In the genomic region with DNA sequence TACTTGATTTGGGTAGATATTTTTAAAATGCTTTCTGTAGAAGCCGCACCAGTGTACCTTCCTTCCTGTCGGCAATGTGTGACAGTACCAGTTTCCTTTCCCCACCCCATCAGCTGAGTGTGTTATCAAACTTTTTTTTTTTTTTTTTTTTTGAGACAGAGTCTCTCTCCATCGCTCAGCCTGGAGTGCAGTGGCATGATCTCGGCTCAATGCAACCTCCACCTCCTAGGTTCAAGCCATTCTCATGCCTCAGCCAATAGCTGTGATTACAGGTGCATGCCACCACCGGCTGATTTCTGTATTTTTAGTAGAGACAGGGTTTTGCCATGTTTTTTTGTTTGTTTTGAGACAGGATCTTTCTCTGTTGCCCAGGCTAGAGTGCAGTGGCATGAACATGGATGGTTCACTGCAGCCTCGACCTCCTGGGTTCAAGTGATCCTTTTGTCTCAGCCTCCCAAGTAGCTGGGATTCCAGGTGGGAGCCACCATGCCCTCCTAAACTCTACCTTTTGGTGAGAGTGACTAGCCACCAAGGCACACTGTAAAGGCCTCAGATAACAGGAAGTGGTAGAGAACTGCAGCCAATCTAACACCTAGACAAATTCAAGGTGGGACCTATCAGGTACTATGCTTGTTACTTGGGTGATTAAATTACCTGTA, we compare ENCODE assay signal across 9 cellular contexts. TPM values are rescaled to one million over a fixed set of nuclear protein-coding genes. Genes with fewer than 3 reads are reported as not detected.
A peak's percentile ranks its signal among the peaks of the same experiment; 100 is the strongest.
DNase-seq lines count a peak whose midpoint lies in the region; ATAC-seq and TF ChIP-seq lines count a peak whose summit lies in the region.
"Had no signal": no experiment of that assay in that cellular context is flagged by ENCODE, and none has a peak within 500 bp of the region (broad histone marks: within the 10 kb centered on the region; RNA-seq: fewer than 3 reads in every experiment).

No MANE protein-coding gene starts in this region.

- H4K20me1 ChIP-seq in DOHH2 (ENCODE audit: control insufficient read depth, insufficient read depth, low read depth, low read length) (no peaks in the 10 kb centered on the region), hepatocyte (ENCODE audit: insufficient read depth, poor library complexity, severe bottlenecking) (no peaks in the 10 kb centered on the region)

- H3K4me1 Mint-ChIP-seq in activated CD8-positive, alpha-beta T cell treated with anti-CD3 and anti-CD28 coated beads for 36 hours (ENCODE audit: low read depth), result peaks cover 18% of the 10 kb centered on the region

- ATAC-seq in HG03045 (IDR thresholded peaks at IDR 0.05; ENCODE audit: unreplicated experiment), result peak; percentile 42
- peak; percentile 72 for ATAC-seq in activated CD8-positive, alpha-beta T cell treated with anti-CD3 and anti-CD28 coated beads for 36 hours
- ATAC-seq in GM18519 (IDR thresholded peaks at IDR 0.05; ENCODE audit: low FRiP score, unreplicated experiment), result no peak
- ATAC-seq in GM19395 (IDR thresholded peaks at IDR 0.05; ENCODE audit: unreplicated experiment), result no peak

- H3K9me3 ChIP-seq in DOHH2 (ENCODE audit: control insufficient read depth, insufficient read depth, low read length), result no peaks in the 10 kb centered on the region
- no peaks in the 10 kb centered on the region for H3K9me3 ChIP-seq in hepatocyte (ENCODE audit: low read depth)

- H3K36me3 Mint-ChIP-seq in activated CD8-positive, alpha-beta T cell treated with anti-CD3 and anti-CD28 coated beads for 36 hours (ENCODE audit: low read depth), result no peaks in the 10 kb centered on the region

- H3K27me3 ChIP-seq in DOHH2 (ENCODE audit: control insufficient read depth, low read length), result no peaks in the 10 kb centered on the region
- no peaks in the 10 kb centered on the region for H3K27me3 ChIP-seq in hepatocyte
- H3K27me3 ChIP-seq in dorsolateral prefrontal cortex, result no peaks in the 10 kb centered on the region

- no peaks in the 10 kb centered on the region for H3K27me3 Mint-ChIP-seq in activated CD8-positive, alpha-beta T cell treated with anti-CD3 and anti-CD28 coated beads for 36 hours

- H3K4me3 ChIP-seq in DOHH2 (ENCODE audit: low read length) (peak overlapping the region; percentile 68), hepatocyte (no peak overlapping the region), dorsolateral prefrontal cortex (no peak overlapping the region)

- H3K79me2 ChIP-seq in DOHH2 (ENCODE audit: control insufficient read depth, low read length) (no peaks in the 10 kb centered on the region), hepatocyte (no peaks in the 10 kb centered on the region)

- peak overlapping the region; percentile 51 for H3K4me3 Mint-ChIP-seq in activated CD8-positive, alpha-beta T cell treated with anti-CD3 and anti-CD28 coated beads for 36 hours

- H3F3A ChIP-seq in DOHH2 (ENCODE audit: control insufficient read depth, insufficient read depth), result peaks cover 19% of the 10 kb centered on the region

- 94% methylated on average over 6 of the region's 6 CpGs for WGBS in hepatocyte (ENCODE audit: low lambda C conversion rate, missing lambda C conversion rate)

- H3K4me2 ChIP-seq in DOHH2 (ENCODE audit: low read length) (peak overlapping the region; percentile 92), hepatocyte (no peak overlapping the region)

- peak; percentile 58 for DNase-seq in activated CD8-positive, alpha-beta T cell treated with anti-CD3 and anti-CD28 coated beads for 36 hours
- no peak for DNase-seq in hepatocyte (ENCODE audit: low spot score)
- DNase-seq in NCI-H2227 treated with DMSO at 0.1 percent for 48 hours (lab: John Stamatoyannopoulos, UW), result no peak
- no peak for DNase-seq in dorsolateral prefrontal cortex
- DNase-seq: mesendoderm had no signal

- no peak for TF ChIP-seq CTCF in DOHH2 (IDR thresholded peaks at IDR 0.05; ENCODE audit: low read depth, low read length, poor library complexity, severe bottlenecking)
- no peak for TF ChIP-seq CTCF in activated CD8-positive, alpha-beta T cell treated with anti-CD3 and anti-CD28 coated beads for 36 hours (IDR thresholded peaks at IDR 0.05)
- TF ChIP-seq CTCF in hepatocyte (IDR thresholded peaks at IDR 0.05; ENCODE audit: poor library complexity), result no peak
- TF ChIP-seq CTCF in dorsolateral prefrontal cortex (IDR thresholded peaks at IDR 0.05 in 54 of 56, conservative IDR thresholded peaks at IDR 0.05 in 2 of 56; ENCODE audit: low read depth in 1 of 56, partially characterized antibody in 56 of 56), result no peak

- H3K9me3 Mint-ChIP-seq in activated CD8-positive, alpha-beta T cell treated with anti-CD3 and anti-CD28 coated beads for 36 hours, result no peaks in the 10 kb centered on the region

- H3K9me2 ChIP-seq in DOHH2 (replicated peaks; ENCODE audit: control insufficient read depth, low read length) (no peaks in the 10 kb centered on the region), hepatocyte (replicated peaks; ENCODE audit: insufficient read depth) (no peaks in the 10 kb centered on the region)

- CTCF ChIA-PET in activated CD8-positive, alpha-beta T cell treated with anti-CD3 and anti-CD28 coated beads for 36 hours (lab: Charles Lee), result interaction anchor here (1.0 to 3.7 kb wide), 10 partner anchors 11 to 427 kb away, joined by 3 to 17 read pairs (median 6); partner anchors contain the start of genes B3GALT4 and ZBTB22

- peak overlapping the region; percentile 82 for H3K27ac ChIP-seq in DOHH2 (ENCODE audit: low read depth, low read length)
- H3K27ac ChIP-seq in hepatocyte, result peak overlapping the region; percentile 92
- H3K27ac ChIP-seq in dorsolateral prefrontal cortex, result no peak overlapping the region

- H3K36me3 ChIP-seq in DOHH2 (ENCODE audit: control insufficient read depth, low read length) (no peaks in the 10 kb centered on the region), hepatocyte (replicated peaks; ENCODE audit: insufficient read depth, low read depth) (no peaks in the 10 kb centered on the region)

- intact Hi-C loops in activated CD8-positive, alpha-beta T cell treated with anti-CD3 and anti-CD28 coated beads for 36 hours (cut with micrococcal nuclease), result no loop called here
- intact Hi-C loops in dorsolateral prefrontal cortex (cut with DNase I), result no loop called here

- H3K4me1 ChIP-seq in DOHH2 (ENCODE audit: control insufficient read depth, low read length) (peaks cover 33% of the 10 kb centered on the region), hepatocyte (ENCODE audit: insufficient read depth) (peaks cover 7% of the 10 kb centered on the region)

- H2AFZ ChIP-seq in hepatocyte, result no peak overlapping the region

- peak overlapping the region; percentile 83 for H3K27ac Mint-ChIP-seq in activated CD8-positive, alpha-beta T cell treated with anti-CD3 and anti-CD28 coated beads for 36 hours

- POLR2A ChIA-PET in activated CD8-positive, alpha-beta T cell treated with anti-CD3 and anti-CD28 coated beads for 36 hours (lab: Charles Lee), result interaction anchor here (0.6 to 1.5 kb wide), 7 partner anchors 11 to 183 kb away, joined by 3 to 7 read pairs (median 5); a partner anchor contains a TSS

RNA-seq across cellular contexts. Expression of gene DAXX, which starts 21.3 kb away (rescaled TPM):
- 10 to 100 TPM; 59.8 to 72.4 TPM for total RNA-seq in activated CD8-positive, alpha-beta T cell treated with anti-CD3 and anti-CD28 coated beads for 36 hours
- total RNA-seq in hepatocyte (26.4 and 31.0 TPM in 2 replicates), dorsolateral prefrontal cortex (10 to 100 TPM; 18.3 to 43.1 (median 27.8) TPM)
- 28.4 and 35.3 TPM in 2 replicates for polyA plus RNA-seq in hepatocyte

RNA-seq across cellular contexts. Expression of gene ZBTB22, which starts 26.5 kb away (rescaled TPM):
- total RNA-seq in activated CD8-positive, alpha-beta T cell treated with anti-CD3 and anti-CD28 coated beads for 36 hours, result 1 to 10 TPM; 7.2 to 7.5 TPM
- total RNA-seq in hepatocyte (21.6 and 23.4 TPM in 2 replicates), dorsolateral prefrontal cortex (10 to 100 TPM; 16.7 to 36.6 (median 25.5) TPM)
- 23.2 and 23.8 TPM in 2 replicates for polyA plus RNA-seq in hepatocyte

RNA-seq across cellular contexts. Expression of gene TAPBP, which starts 30.2 kb away (rescaled TPM):
- 100 to 1,000 TPM; 179 to 183 TPM for total RNA-seq in activated CD8-positive, alpha-beta T cell treated with anti-CD3 and anti-CD28 coated beads for 36 hours
- total RNA-seq in hepatocyte (39.1 and 59.3 TPM in 2 replicates), dorsolateral prefrontal cortex (100 to 1,000 TPM in 7 of 120 experiments, 10 to 100 TPM in 113; 52.1 to 121 (median 79.4) TPM)
- 108 and 116 TPM in 2 replicates for polyA plus RNA-seq in hepatocyte

RNA-seq across cellular contexts. Expression of gene RGL2, which starts 45.3 kb away (rescaled TPM):
- total RNA-seq in activated CD8-positive, alpha-beta T cell treated with anti-CD3 and anti-CD28 coated beads for 36 hours, result 10 to 100 TPM; 24.2 to 24.3 TPM
- total RNA-seq in hepatocyte (57.4 and 63.3 TPM in 2 replicates), dorsolateral prefrontal cortex (10 to 100 TPM; 30.9 to 94.4 (median 52.6) TPM)
- 82.1 and 89.3 TPM in 2 replicates for polyA plus RNA-seq in hepatocyte

RNA-seq across cellular contexts. Expression of gene KIFC1, which starts 47.5 kb away (rescaled TPM):
- 10 to 100 TPM; 93.4 to 96.0 TPM for total RNA-seq in activated CD8-positive, alpha-beta T cell treated with anti-CD3 and anti-CD28 coated beads for 36 hours
- total RNA-seq in hepatocyte, result 6.9 and 12.7 TPM in 2 replicates
- polyA plus RNA-seq in hepatocyte, result 6.1 and 6.6 TPM in 2 replicates
- total RNA-seq in dorsolateral prefrontal cortex, result 1 to 10 TPM in 29 of 120 experiments, under 1 TPM in 67, not detected in 24; 0.11 to 3.3 (median 0.62) TPM

Comparison
In these comparisons a context has a peak if more than half of its experiments do, and no peak if none do; other contexts are left out.
1. H3K27ac ChIP-seq: peak in DOHH2 (single experiment) and hepatocyte (single experiment); none in dorsolateral prefrontal cortex (0 of 59).
2. ATAC-seq: peak in HG03045 (single experiment) and activated CD8-positive, alpha-beta T cell treated with anti-CD3 and anti-CD28 coated beads for 36 hours (single experiment); none in GM18519 (single experiment) and GM19395 (single experiment).